26 cellular contexts compared by ENCODE assay signal in the genomic region with DNA sequence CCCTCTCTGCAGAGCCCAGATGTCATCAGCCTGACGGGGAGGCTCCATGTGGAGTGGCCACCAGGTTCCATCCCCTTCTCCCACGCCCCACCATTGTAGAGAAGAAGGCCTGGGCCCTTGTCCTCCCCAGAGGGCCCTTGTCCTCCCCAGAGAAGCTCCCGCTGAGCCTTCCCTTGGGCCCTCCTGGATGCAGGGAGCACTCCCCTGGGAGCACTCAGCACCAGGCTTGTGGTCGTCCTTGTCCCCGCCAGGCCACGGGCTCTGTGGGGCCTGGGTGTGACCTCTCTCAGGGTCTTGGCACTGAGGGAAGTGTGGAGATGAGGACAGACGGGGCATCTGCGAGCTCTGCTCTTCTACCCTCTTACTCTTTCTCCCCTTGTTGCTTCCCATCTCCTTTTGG.
"Had no signal": no experiment of that assay in that cellular context is flagged by ENCODE, and none has a peak within 500 bp of the region (broad histone marks: within the 10 kb centered on the region; RNA-seq: fewer than 3 reads in every experiment).

No MANE protein-coding gene starts in this region.

- DNase-seq: activated B cell treated with CpG ODN at 0.5 μM for 24 hours; activated CD4-positive, alpha-beta T cell treated with anti-CD3 and anti-CD28 coated beads, Interleukin-2, amount 50 U/mL, for 1 hour; activated CD8-positive, alpha-beta T cell treated with anti-CD3 and anti-CD28 coated beads for 36 hours; activated naive CD4-positive, alpha-beta T cell; activated T-cell treated with anti-CD3 and anti-CD28 coated beads, Interleukin-2, amount 50 U/mL, for 48 hours; central memory CD4-positive, alpha-beta T cell; esophagus squamous epithelium; left lung; lower lobe of right lung; mesenchymal stem cell; pancreas; psoas muscle; stimulated activated CD4-positive, alpha-beta T cell treated with anti-CD3 and anti-CD28 coated beads, Interleukin-15, amount 100 ng/mL, for 24 hours; stimulated activated CD4-positive, alpha-beta T cell treated with anti-CD3 and anti-CD28 coated beads, Interleukin-2, amount 100 ng/mL, for 24 hours; stimulated activated naive CD4-positive, alpha-beta T cell; T-helper 17 cell; T1000; tibial artery had no signal

- H3K27me3 Mint-ChIP-seq: activated CD8-positive, alpha-beta T cell treated with anti-CD3 and anti-CD28 coated beads for 36 hours had no signal

- H3K27me3 ChIP-seq: breast epithelium, pancreas had no signal

- FAIRE-seq: frontal cortex, islet of Langerhans, pancreas had no signal

- H3K4me3 Mint-ChIP-seq: activated B cell treated with CpG ODN at 0.5 μM for 24 hours; activated CD8-positive, alpha-beta T cell treated with anti-CD3 and anti-CD28 coated beads for 36 hours; naive thymus-derived CD8-positive, alpha-beta T cell; T-helper 17 cell had no signal

- H3K9me3 ChIP-seq: breast epithelium, esophagus squamous epithelium, left lung, lower lobe of right lung, pancreas, psoas muscle, suprapubic skin, tibial artery had no signal

- H3K4me1 Mint-ChIP-seq: activated B cell treated with CpG ODN at 0.5 μM for 24 hours; naive thymus-derived CD8-positive, alpha-beta T cell had no signal

- H3K36me3 Mint-ChIP-seq: activated naive CD4-positive, alpha-beta T cell treated with anti-CD3 and anti-CD28 coated beads, Interleukin-2, amount 50 U/mL, for 72 hours; naive thymus-derived CD8-positive, alpha-beta T cell had no signal

- H3K4me3 ChIP-seq: breast epithelium, esophagus squamous epithelium, left lung, lower lobe of right lung, pancreas, psoas muscle, suprapubic skin, tibial artery had no signal

- H3K36me3 ChIP-seq: breast epithelium, esophagus squamous epithelium, left lung, lower lobe of right lung, pancreas, suprapubic skin, tibial artery had no signal

- ATAC-seq: activated CD8-positive, alpha-beta T cell treated with anti-CD3 and anti-CD28 coated beads for 36 hours; activated naive CD4-positive, alpha-beta T cell treated with anti-CD3 and anti-CD28 coated beads, Interleukin-2, amount 50 U/mL, for 72 hours; left lung; naive thymus-derived CD8-positive, alpha-beta T cell; pancreas; psoas muscle; T-helper 17 cell had no signal

- H3K9me3 Mint-ChIP-seq: activated B cell treated with CpG ODN at 0.5 μM for 24 hours; activated CD8-positive, alpha-beta T cell treated with anti-CD3 and anti-CD28 coated beads for 36 hours; activated naive CD4-positive, alpha-beta T cell treated with anti-CD3 and anti-CD28 coated beads, Interleukin-2, amount 50 U/mL, for 72 hours; activated T-helper 2 cell treated with anti-CD3 and anti-CD28 coated beads, Interferon-gamma antibody, Interleukin-2, Interleukin-4, amounts not matched to agents 10 μg/mL and 5 μg/mL and 100 μg/mL, durations not matched to agents 14 hours and 24 hours and 36 hours; naive thymus-derived CD8-positive, alpha-beta T cell had no signal

- H3K4me1 ChIP-seq: breast epithelium, esophagus squamous epithelium, left lung, lower lobe of right lung, pancreas, psoas muscle, suprapubic skin, tibial artery had no signal

- H3K27ac Mint-ChIP-seq: activated B cell treated with CpG ODN at 0.5 μM for 24 hours; activated CD8-positive, alpha-beta T cell treated with anti-CD3 and anti-CD28 coated beads for 36 hours; activated T-helper 2 cell treated with anti-CD3 and anti-CD28 coated beads, Interferon-gamma antibody, Interleukin-2, Interleukin-4, amounts not matched to agents 10 μg/mL and 5 μg/mL and 100 μg/mL, durations not matched to agents 14 hours and 24 hours and 36 hours; naive thymus-derived CD8-positive, alpha-beta T cell; T-helper 17 cell had no signal

- H3K27ac ChIP-seq: breast epithelium, epithelial cell of prostate, esophagus squamous epithelium, left lung, lower lobe of right lung, pancreas, psoas muscle, suprapubic skin, tibial artery had no signal
